ENCODE assay signal across 7 cellular contexts in the genomic region with DNA sequence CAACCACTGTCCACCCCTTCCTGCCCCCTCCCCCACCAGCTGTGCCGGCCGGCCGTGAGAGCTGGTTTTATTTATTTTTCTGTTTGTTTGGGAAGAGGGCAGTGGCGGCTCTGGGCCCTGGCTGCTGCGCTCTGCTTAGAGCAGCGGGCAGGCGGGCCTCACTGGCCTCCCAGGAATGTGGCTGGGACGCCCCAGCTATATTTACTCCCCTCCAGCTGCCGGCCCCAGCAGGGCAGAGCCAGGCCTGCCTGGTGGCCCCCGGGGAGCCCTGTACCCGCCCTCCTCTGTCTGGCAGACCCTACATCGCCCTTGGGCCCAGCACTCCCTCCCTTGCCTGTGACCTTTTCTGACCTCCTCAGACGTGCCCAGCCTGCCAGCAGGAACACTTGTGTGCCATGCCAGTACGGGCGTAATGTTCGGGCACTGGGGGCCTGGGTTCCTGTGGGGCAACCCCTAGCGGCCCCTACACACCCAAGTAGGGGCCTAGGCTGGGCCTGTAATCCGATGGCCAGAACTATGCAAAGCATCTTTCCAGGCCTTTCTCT. TPM values are rescaled to one million over a fixed set of nuclear protein-coding genes. Genes with fewer than 3 reads are reported as not detected.
A peak's percentile ranks its signal among the peaks of the same experiment; 100 is the strongest.
DNase-seq lines count a peak whose midpoint lies in the region; ATAC-seq and TF ChIP-seq lines count a peak whose summit lies in the region.

No MANE protein-coding gene starts in this region.

- H3K36me3 ChIP-seq in MG63 (peaks cover 36% of the 10 kb centered on the region), mucosa of rectum (ENCODE audit: control insufficient read depth in 2 of 2, insufficient read depth in 2 of 2, low read length in 2 of 2) (no peaks in the 10 kb centered on the region)

- H3K4me3 ChIP-seq in MG63 = 0 out of 2 replicates have a peak overlapping the region, but pooled peaks have one; percentile 1
- H3K4me3 ChIP-seq in mucosa of rectum (ENCODE audit: low read length in 2 of 2) = no peak overlapping the region

- peak overlapping the region; percentile 70 to 76 for H3K27ac ChIP-seq in mucosa of rectum (ENCODE audit: low read depth in 2 of 2, low read length in 2 of 2)

- H3K27me3 ChIP-seq in MG63 (no peaks in the 10 kb centered on the region), mucosa of rectum (ENCODE audit: control insufficient read depth in 2 of 2, insufficient read depth in 2 of 2, low read length in 2 of 2) (no peaks in the 10 kb centered on the region)

- peak overlapping the region; percentile 77 for H3K27ac Mint-ChIP-seq in endothelial cell (ENCODE audit: unreplicated experiment)
- peak overlapping the region; percentile 70 for H3K27ac Mint-ChIP-seq in type B pancreatic cell

- TF ChIP-seq CTCF in endothelial cell (IDR thresholded peaks at IDR 0.05; ENCODE audit: unreplicated experiment) (no peak), type B pancreatic cell (conservative IDR thresholded peaks at IDR 0.05) (no peak)

- H3K27me3 Mint-ChIP-seq in endothelial cell (ENCODE audit: unreplicated experiment) (peaks cover 8% of the 10 kb centered on the region), type B pancreatic cell (no peaks in the 10 kb centered on the region)

- H3K4me1 ChIP-seq in mucosa of rectum (ENCODE audit: control insufficient read depth in 2 of 2, insufficient read depth in 2 of 2, low read length in 2 of 2) = peaks cover 68 to 79% of the 10 kb centered on the region in 2 donors

- H3K4me3 Mint-ChIP-seq in endothelial cell (ENCODE audit: unreplicated experiment) = peak overlapping the region; percentile 26
- peak overlapping the region; percentile 71 for H3K4me3 Mint-ChIP-seq in type B pancreatic cell

- ATAC-seq in HG03439 (IDR thresholded peaks at IDR 0.05; ENCODE audit: unreplicated experiment) = no peak

- H3K9me3 Mint-ChIP-seq in endothelial cell (ENCODE audit: unreplicated experiment) = no peaks in the 10 kb centered on the region
- H3K9me3 Mint-ChIP-seq in type B pancreatic cell = no peaks in the 10 kb centered on the region

- H3K4me1 Mint-ChIP-seq in endothelial cell (ENCODE audit: unreplicated experiment) = peaks cover 78% of the 10 kb centered on the region
- H3K4me1 Mint-ChIP-seq in type B pancreatic cell (ENCODE audit: unreplicated experiment) = peaks cover 52% of the 10 kb centered on the region

- DNase-seq in MG63 = peak; percentile 94
- DNase-seq in endothelial cell (ENCODE audit: low spot score) = peak; percentile 43
- DNase-seq in type B pancreatic cell (ENCODE audit: extremely low spot score, unreplicated experiment) = no peak
- DNase-seq in GM19238 (ENCODE audit: insufficient read length, low spot score) = no peak
- DNase-seq in cortex of kidney (lab: John Stamatoyannopoulos, UW) = no peak

- H3K9me3 ChIP-seq in MG63 (no peaks in the 10 kb centered on the region), mucosa of rectum (ENCODE audit: control insufficient read depth in 2 of 2, low read length in 2 of 2) (no peaks in the 10 kb centered on the region)

- no peaks in the 10 kb centered on the region for H3K36me3 Mint-ChIP-seq in endothelial cell (ENCODE audit: low read depth, unreplicated experiment)
- H3K36me3 Mint-ChIP-seq in type B pancreatic cell = no peaks in the 10 kb centered on the region

- H3K9ac ChIP-seq in mucosa of rectum (ENCODE audit: low read depth in 1 of 2, low read length in 2 of 2) = peak overlapping the region; percentile 24 to 31

RNA-seq across cellular contexts. Expression of a gene that starts 7.7 kb away (rescaled TPM):
- 133 and 193 TPM in 2 replicates for total RNA-seq in MG63 (2014; rRNA removed; shearing (Covaris generic); ENCODE audit: low replicate concordance)
- total RNA-seq in endothelial cell (ENCODE audit: unreplicated experiment) (37.3 TPM), type B pancreatic cell (ENCODE audit: low replicate concordance) (46.7 and 58.6 TPM in 2 replicates)

Comparison
In these comparisons a context has a peak if more than half of its experiments do, and no peak if none do; other contexts are left out.
1. DNase-seq: peak in MG63 (single experiment) and endothelial cell (single experiment); none in type B pancreatic cell (single experiment), GM19238 (single experiment) and cortex of kidney (single experiment).